Comparison of ENCODE assay signal across 1 cellular context in genomic region chr11:62025429-62026105, GRCh38.
A peak's percentile ranks its signal among the peaks of the same experiment; 100 is the strongest.
TF ChIP-seq lines count a peak whose summit lies in the region.

No MANE protein-coding gene starts in this region.

TF ChIP-seq in HepG2, 621 proteins besides CTCF, POLR2A, EP300 and RAD21 (continued from another document and continues in another):
- peak; percentile 87 for TF ChIP-seq ZNF646 (CRISPR knock-in tag; IDR thresholded peaks at IDR 0.05)
- 0 out of 2 replicates have a peak, but pooled peaks have one; percentile 39 for TF ChIP-seq GATAD1 (CRISPR knock-in tag; IDR thresholded peaks at IDR 0.05)
- TF ChIP-seq UBTF (CRISPR knock-in tag; IDR thresholded peaks at IDR 0.05), result 0 out of 2 replicates have a peak, but pooled peaks have one; percentile 35
- TF ChIP-seq ATF7 (IDR thresholded peaks at IDR 0.05), result no peak
- TF ChIP-seq ATF7 (CRISPR knock-in tag; IDR thresholded peaks at IDR 0.05), result no peak
- TF ChIP-seq, protein P1, sequence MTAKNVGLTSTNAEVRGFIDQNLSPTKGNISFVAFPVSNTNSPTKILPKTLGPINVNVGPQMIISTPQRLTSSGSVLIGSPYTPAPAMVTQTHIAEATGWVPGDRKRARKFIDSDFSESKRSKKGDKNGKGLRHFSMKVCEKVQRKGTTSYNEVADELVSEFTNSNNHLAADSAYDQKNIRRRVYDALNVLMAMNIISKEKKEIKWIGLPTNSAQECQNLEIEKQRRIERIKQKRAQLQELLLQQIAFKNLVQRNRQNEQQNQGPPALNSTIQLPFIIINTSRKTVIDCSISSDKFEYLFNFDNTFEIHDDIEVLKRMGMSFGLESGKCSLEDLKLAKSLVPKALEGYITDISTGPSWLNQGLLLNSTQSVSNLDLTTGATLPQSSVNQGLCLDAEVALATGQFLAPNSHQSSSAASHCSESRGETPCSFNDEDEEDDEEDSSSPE (CRISPR knock-in tag; IDR thresholded peaks at IDR 0.05), result no peak
- TF ChIP-seq YY1 (IDR thresholded peaks at IDR 0.05; ENCODE audit: insufficient read depth, insufficient replicate concordance, low read depth, low read length), result no peak
- TF ChIP-seq AKAP8 (CRISPR knock-in tag; IDR thresholded peaks at IDR 0.05), result no peak
- no peak for TF ChIP-seq PHF20 (CRISPR knock-in tag; IDR thresholded peaks at IDR 0.05)
- TF ChIP-seq ZNF891 (CRISPR knock-in tag; IDR thresholded peaks at IDR 0.05), result no peak
- no peak for TF ChIP-seq ATF6 (CRISPR knock-in tag; conservative IDR thresholded peaks at IDR 0.05)
- TF ChIP-seq, protein P2, sequence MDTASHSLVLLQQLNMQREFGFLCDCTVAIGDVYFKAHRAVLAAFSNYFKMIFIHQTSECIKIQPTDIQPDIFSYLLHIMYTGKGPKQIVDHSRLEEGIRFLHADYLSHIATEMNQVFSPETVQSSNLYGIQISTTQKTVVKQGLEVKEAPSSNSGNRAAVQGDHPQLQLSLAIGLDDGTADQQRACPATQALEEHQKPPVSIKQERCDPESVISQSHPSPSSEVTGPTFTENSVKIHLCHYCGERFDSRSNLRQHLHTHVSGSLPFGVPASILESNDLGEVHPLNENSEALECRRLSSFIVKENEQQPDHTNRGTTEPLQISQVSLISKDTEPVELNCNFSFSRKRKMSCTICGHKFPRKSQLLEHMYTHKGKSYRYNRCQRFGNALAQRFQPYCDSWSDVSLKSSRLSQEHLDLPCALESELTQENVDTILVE (CRISPR knock-in tag; IDR thresholded peaks at IDR 0.05), result no peak
- TF ChIP-seq TRIM24 (CRISPR knock-in tag; IDR thresholded peaks at IDR 0.05), result no peak
- TF ChIP-seq ZNF383 (CRISPR knock-in tag; IDR thresholded peaks at IDR 0.05; ENCODE audit: borderline replicate concordance), result no peak
- TF ChIP-seq ZNF350 (CRISPR knock-in tag; IDR thresholded peaks at IDR 0.05; ENCODE audit: borderline replicate concordance, low read depth), result peak; percentile 25; the same call in 1 of the 2 replicates
- no peak for TF ChIP-seq ZBTB20 (CRISPR knock-in tag; IDR thresholded peaks at IDR 0.05; ENCODE audit: borderline replicate concordance, low read depth)
- TF ChIP-seq MEIS1 (CRISPR knock-in tag; IDR thresholded peaks at IDR 0.05; ENCODE audit: borderline replicate concordance), result peak; percentile 67; the same call in 1 of the 2 replicates
- no peak for TF ChIP-seq GMEB1 (CRISPR knock-in tag; IDR thresholded peaks at IDR 0.05; ENCODE audit: borderline replicate concordance)
- no peak for TF ChIP-seq CHD2 (IDR thresholded peaks at IDR 0.05; ENCODE audit: low read depth, low read length)
- no peak for TF ChIP-seq SIX1 (CRISPR knock-in tag; IDR thresholded peaks at IDR 0.05; ENCODE audit: borderline replicate concordance)
- TF ChIP-seq EEA1 (CRISPR knock-in tag; IDR thresholded peaks at IDR 0.05; ENCODE audit: borderline replicate concordance), result no peak
- no peak for TF ChIP-seq HCFC1 (IDR thresholded peaks at IDR 0.05; ENCODE audit: low read depth, low read length)
- TF ChIP-seq ZNF207 (IDR thresholded peaks at IDR 0.05; ENCODE audit: borderline replicate concordance), result no peak
- TF ChIP-seq STAG1 (CRISPR knock-in tag; IDR thresholded peaks at IDR 0.05), result no peak
- TF ChIP-seq, protein P3, sequence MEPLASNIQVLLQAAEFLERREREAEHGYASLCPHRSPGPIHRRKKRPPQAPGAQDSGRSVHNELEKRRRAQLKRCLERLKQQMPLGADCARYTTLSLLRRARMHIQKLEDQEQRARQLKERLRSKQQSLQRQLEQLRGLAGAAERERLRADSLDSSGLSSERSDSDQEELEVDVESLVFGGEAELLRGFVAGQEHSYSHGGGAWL (CRISPR knock-in tag; IDR thresholded peaks at IDR 0.05), result peak; percentile 37; the same call in 1 of the 2 replicates
- TF ChIP-seq SIN3A (IDR thresholded peaks at IDR 0.05; ENCODE audit: borderline replicate concordance, low read depth, low read length), result no peak
- TF ChIP-seq NR2F1 (CRISPR knock-in tag; IDR thresholded peaks at IDR 0.05), result 0 out of 4 replicates have a peak, but pooled peaks of 1 of the 2 experiments have one; percentile 40
- TF ChIP-seq POLR2AphosphoS2 (IDR thresholded peaks at IDR 0.05; ENCODE audit: low read depth, low read length), result no peak
- TF ChIP-seq CBFB (CRISPR knock-in tag; IDR thresholded peaks at IDR 0.05), result no peak
- TF ChIP-seq, protein P4, sequence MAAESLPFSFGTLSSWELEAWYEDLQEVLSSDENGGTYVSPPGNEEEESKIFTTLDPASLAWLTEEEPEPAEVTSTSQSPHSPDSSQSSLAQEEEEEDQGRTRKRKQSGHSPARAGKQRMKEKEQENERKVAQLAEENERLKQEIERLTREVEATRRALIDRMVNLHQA (CRISPR knock-in tag; IDR thresholded peaks at IDR 0.05), result 0 out of 2 replicates have a peak, but pooled peaks have one; percentile 71
- no peak for TF ChIP-seq ESRRA (CRISPR knock-in tag; IDR thresholded peaks at IDR 0.05; ENCODE audit: low read depth)
- peak; percentile 91 for TF ChIP-seq ARID5B (CRISPR knock-in tag; IDR thresholded peaks at IDR 0.05)
- no peak for TF ChIP-seq SP1 (IDR thresholded peaks at IDR 0.05)
- TF ChIP-seq SP1 (CRISPR knock-in tag; IDR thresholded peaks at IDR 0.05), result 0 out of 2 replicates have a peak, but pooled peaks have one; percentile 43
- no peak for TF ChIP-seq ZNF274 (CRISPR knock-in tag; IDR thresholded peaks at IDR 0.05)
- TF ChIP-seq TCF7L2 (IDR thresholded peaks at IDR 0.05; ENCODE audit: low read depth, low read length), result no peak
- no peak for TF ChIP-seq ZNF766 (CRISPR knock-in tag; IDR thresholded peaks at IDR 0.05; ENCODE audit: borderline replicate concordance)
- peak; percentile 31; the same call in 1 of the 2 replicates for TF ChIP-seq DRAP1 (CRISPR knock-in tag; IDR thresholded peaks at IDR 0.05)
- TF ChIP-seq ZSCAN29 (CRISPR knock-in tag; conservative IDR thresholded peaks at IDR 0.05), result no peak
- TF ChIP-seq IRF1 (CRISPR knock-in tag; IDR thresholded peaks at IDR 0.05; ENCODE audit: low read depth), result no peak
- peak; percentile 68 for TF ChIP-seq BCL6 (CRISPR knock-in tag; IDR thresholded peaks at IDR 0.05)
